Comparison of ENCODE assay signal across 8 cellular contexts in the genomic region with DNA sequence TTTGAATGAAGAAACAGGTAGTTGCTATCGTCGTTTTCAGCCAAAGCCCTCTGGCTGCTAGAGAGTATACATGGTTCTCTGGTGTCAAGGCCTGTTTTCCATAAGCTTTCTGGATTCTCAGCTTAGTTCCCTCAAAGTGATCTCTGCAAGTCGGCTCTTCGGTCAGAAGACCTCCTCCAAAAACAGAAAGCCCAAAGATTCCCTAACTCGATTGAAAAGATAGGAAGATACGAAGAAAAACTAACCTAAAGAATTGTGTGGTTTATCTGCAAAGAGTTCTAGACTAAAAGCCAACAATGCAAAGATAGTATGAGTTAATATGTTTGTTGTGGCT. TPM values are rescaled to one million over a fixed set of nuclear protein-coding genes. Genes with fewer than 3 reads are reported as not detected.
DNase-seq lines count a peak whose midpoint lies in the region; ATAC-seq and TF ChIP-seq lines count a peak whose summit lies in the region.

No MANE protein-coding gene starts in this region.

- H3K4me3 ChIP-seq in CD4-positive, CD25-positive, alpha-beta regulatory T cell (ENCODE audit: low read depth, low read length): peak overlapping the region; percentile 87
- H3K4me3 ChIP-seq in epithelial cell of esophagus (ENCODE audit: low read length): peak overlapping the region; percentile 97

- no peaks in the 10 kb centered on the region for H3K27me3 ChIP-seq in CD4-positive, CD25-positive, alpha-beta regulatory T cell (ENCODE audit: control insufficient read depth, insufficient read depth, low read length)

- no peak for DNase-seq in CD4-positive, CD25-positive, alpha-beta regulatory T cell
- DNase-seq in RKO (ENCODE audit: low spot score) (peak; percentile 19), epithelial cell of esophagus (ENCODE audit: low read depth) (no peak), neural crest cell (ENCODE audit: low read depth, low spot score) (no peak), COLO829 (ENCODE audit: low spot score) (no peak), retina (no peak)

- ATAC-seq in CD4-positive, CD25-positive, alpha-beta regulatory T cell (ENCODE audit: low read depth in 2 of 2): no peak
- ATAC-seq in GM21723 (IDR thresholded peaks at IDR 0.05; ENCODE audit: unreplicated experiment) (peak; percentile 21), HG03442 (IDR thresholded peaks at IDR 0.05; ENCODE audit: unreplicated experiment) (no peak)

- no peaks in the 10 kb centered on the region for H3K9me3 ChIP-seq in CD4-positive, CD25-positive, alpha-beta regulatory T cell (ENCODE audit: control insufficient read depth in 2 of 2, low read length in 2 of 2)

- peak overlapping the region; percentile 92 for H3K27ac ChIP-seq in CD4-positive, CD25-positive, alpha-beta regulatory T cell (ENCODE audit: insufficient read depth, low read length, poor library complexity, severe bottlenecking)

- H3K36me3 ChIP-seq in CD4-positive, CD25-positive, alpha-beta regulatory T cell (ENCODE audit: control insufficient read depth, insufficient read depth, low read length): no peaks in the 10 kb centered on the region

- H3K4me1 Mint-ChIP-seq in CD4-positive, CD25-positive, alpha-beta regulatory T cell: peaks cover 29 to 54% (median 41%) of the 10 kb centered on the region in 4 donors
- H3K4me1 Mint-ChIP-seq in neural crest cell: peaks cover 36% of the 10 kb centered on the region

- H3K4me3 Mint-ChIP-seq in CD4-positive, CD25-positive, alpha-beta regulatory T cell: peak overlapping the region; percentile 99 to 100 (median 100)
- peak overlapping the region; percentile 98 for H3K4me3 Mint-ChIP-seq in neural crest cell

- no peaks in the 10 kb centered on the region for H3K36me3 Mint-ChIP-seq in CD4-positive, CD25-positive, alpha-beta regulatory T cell
- H3K36me3 Mint-ChIP-seq in neural crest cell (ENCODE audit: low read depth): peaks cover 2% of the 10 kb centered on the region

- H3K27ac Mint-ChIP-seq in CD4-positive, CD25-positive, alpha-beta regulatory T cell: peak overlapping the region; percentile 96 to 100 (median 98)
- H3K27ac Mint-ChIP-seq in neural crest cell (ENCODE audit: unreplicated experiment): peak overlapping the region; percentile 60

- TF ChIP-seq CTCF in epithelial cell of esophagus (IDR thresholded peaks at IDR 0.05; ENCODE audit: insufficient read depth, low read depth, low read length, missing control alignments): no peak
- TF ChIP-seq CTCF in neural crest cell (conservative IDR thresholded peaks at IDR 0.05): no peak

- no peaks in the 10 kb centered on the region for H3K27me3 Mint-ChIP-seq in CD4-positive, CD25-positive, alpha-beta regulatory T cell
- no peaks in the 10 kb centered on the region for H3K27me3 Mint-ChIP-seq in neural crest cell (ENCODE audit: low read depth)

- H3K9me3 Mint-ChIP-seq in CD4-positive, CD25-positive, alpha-beta regulatory T cell: no peaks in the 10 kb centered on the region
- H3K9me3 Mint-ChIP-seq in neural crest cell: no peaks in the 10 kb centered on the region

- peaks cover 30% of the 10 kb centered on the region for H3K4me1 ChIP-seq in CD4-positive, CD25-positive, alpha-beta regulatory T cell (ENCODE audit: control insufficient read depth, insufficient read depth, low read length, poor library complexity, severe bottlenecking)

RNA-seq across cellular contexts. Expression of a gene that starts 0.5 kb away (rescaled TPM):
- total RNA-seq in CD4-positive, CD25-positive, alpha-beta regulatory T cell: 51.2 TPM
- 10 to 100 TPM; 22.6 to 30.0 (median 29.0) TPM for polyA plus RNA-seq in CD4-positive, CD25-positive, alpha-beta regulatory T cell
- 31.4 and 37.9 TPM in 2 replicates for total RNA-seq in neural crest cell
